ENCODE assay signal across 21 cellular contexts in the genomic region with DNA sequence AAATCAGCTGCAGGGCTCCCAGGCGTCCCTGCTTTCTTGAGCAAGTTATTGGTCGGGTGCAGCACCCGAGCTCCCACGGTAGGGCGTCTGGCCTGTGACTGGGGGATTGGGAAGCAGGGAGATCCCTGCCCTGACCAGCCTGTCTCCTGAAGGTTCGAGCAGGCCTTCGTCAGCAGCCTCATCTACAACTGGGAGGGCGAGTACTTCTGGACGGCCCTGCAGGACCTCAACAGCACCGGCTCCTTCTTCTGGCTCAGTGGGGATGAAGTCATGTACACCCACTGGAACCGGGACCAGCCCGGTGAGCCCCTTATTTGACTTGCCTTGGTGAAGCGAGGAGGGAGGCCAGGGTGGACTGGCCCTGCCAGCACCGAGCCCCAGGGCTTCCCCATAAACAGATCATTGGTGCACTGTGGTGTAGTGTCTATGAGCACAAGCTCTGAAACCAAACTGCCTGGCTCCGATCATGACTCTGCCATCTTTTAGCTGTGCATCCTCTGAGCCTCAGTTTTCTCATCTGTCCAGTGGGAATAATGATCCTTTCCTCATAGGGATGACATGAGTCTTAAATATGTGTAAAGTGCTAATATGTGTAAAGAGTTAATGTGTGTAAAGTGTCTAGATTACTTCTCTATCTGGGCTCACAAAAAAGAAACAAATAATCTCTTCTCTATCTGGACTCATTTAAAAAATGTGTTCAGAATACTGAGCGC.
"Had no signal": no experiment of that assay in that cellular context is flagged by ENCODE, and none has a peak within 500 bp of the region (broad histone marks: within the 10 kb centered on the region; RNA-seq: fewer than 3 reads in every experiment).

No MANE protein-coding gene starts in this region.

- H3K9me3 ChIP-seq: SJCRH30, SK-N-SH had no signal

- H3K27ac ChIP-seq: SJCRH30 had no signal

- H3K27me3 ChIP-seq: SJCRH30 had no signal

- H3K4me1 ChIP-seq: SJCRH30 had no signal

- H3K4me2 ChIP-seq: SK-N-SH had no signal

- DNase-seq: activated CD4-positive, alpha-beta memory T cell treated with anti-CD3 and anti-CD28 coated beads for 36 hours; activated CD4-positive, alpha-beta T cell treated with anti-CD3 and anti-CD28 coated beads for 1 hour; activated CD4-positive, alpha-beta T cell treated with anti-CD3 and anti-CD28 coated beads, Interleukin-2, amount 10 ng/mL, durations not matched to agents 24 days and 14 days; activated CD8-positive, alpha-beta memory T cell treated with anti-CD3 and anti-CD28 coated beads for 24 hours; activated naive CD4-positive, alpha-beta T cell treated with anti-CD3 and anti-CD28 coated beads for 36 hours; activated T-cell treated with anti-CD3 and anti-CD28 coated beads, Interleukin-2, amount 50 U/mL, for 4 hours; Karpas-422; MM.1S; NCI-H1105; NCI-H1436; NCI-H1694 treated with DMSO at 0.1 percent for 48 hours; NCI-H2029 treated with DMSO at 0.1 percent for 48 hours; NCI-H345; NCI-H510A; NCI-H526 treated with DMSO at 0.1 percent for 48 hours; NCI-H82; Right ventricle myocardium superior; SJCRH30 had no signal

- FAIRE-seq: astrocyte had no signal

- H3K4me3 ChIP-seq: SJCRH30 had no signal

- ATAC-seq: activated T-cell treated with anti-CD3 and anti-CD28 coated beads, Interleukin-2, amount 50 U/mL, for 4 hours; WTC11 had no signal

- H3K9ac ChIP-seq: SK-N-SH had no signal
